ENCODE assay signal across 18 cellular contexts in genomic region chr1:35085421-35085820, GRCh38. TPM values are rescaled to one million over a fixed set of nuclear protein-coding genes. Genes with fewer than 3 reads are reported as not detected.
A peak's percentile ranks its signal among the peaks of the same experiment; 100 is the strongest.
DNase-seq lines count a peak whose midpoint lies in the region; ATAC-seq and TF ChIP-seq lines count a peak whose summit lies in the region.
"Had no signal": no experiment of that assay in that cellular context is flagged by ENCODE, and none has a peak within 500 bp of the region (broad histone marks: within the 10 kb centered on the region; RNA-seq: fewer than 3 reads in every experiment).

No MANE protein-coding gene starts in this region.

- TF ChIP-seq CTCF in nephron progenitor cell (IDR thresholded peaks at IDR 0.05) = no peak
- no peak for TF ChIP-seq CTCF in heart left ventricle (IDR thresholded peaks at IDR 0.05)

- H3K36me3 Mint-ChIP-seq in nephron progenitor cell (ENCODE audit: low read depth) = peaks cover 60% of the 10 kb centered on the region

- H3K27ac ChIP-seq in heart left ventricle = no peak overlapping the region
- H3K27ac ChIP-seq: brain microvascular endothelial cell, KMS-11, upper lobe of left lung had no signal

- H3K4me3 ChIP-seq in heart left ventricle = no peak overlapping the region
- H3K4me3 ChIP-seq: HAP-1, upper lobe of left lung had no signal

- H3K27me3 ChIP-seq in heart left ventricle = no peaks in the 10 kb centered on the region
- H3K27me3 ChIP-seq: brain microvascular endothelial cell, upper lobe of left lung had no signal

- no peak for TF ChIP-seq POLR2A in heart left ventricle (IDR thresholded peaks at IDR 0.05)

- DNase-seq in EH (ENCODE audit: low read depth) = peak; percentile 33
- DNase-seq in LHCN-M2 (ENCODE audit: low read depth) = peak; percentile 78
- peak; percentile 65 for DNase-seq in dermis blood vessel endothelial cell
- DNase-seq in nephron progenitor cell = no peak
- no peak for DNase-seq in heart left ventricle
- no peak for DNase-seq in activated CD4-positive, CD25-positive, alpha-beta regulatory T cell (lab: John Stamatoyannopoulos, UW)
- DNase-seq in NCI-H345 (lab: John Stamatoyannopoulos, UW) = no peak
- no peak for DNase-seq in NCI-H146 treated with DMSO at 0.1 percent for 48 hours (lab: John Stamatoyannopoulos, UW; ENCODE audit: unreplicated experiment)
- DNase-seq: activated gamma-delta T cell, brain microvascular endothelial cell, NCI-H1417 treated with DMSO at 0.1 percent for 48 hours, NCI-H510A, T-cell, upper lobe of left lung had no signal

- ATAC-seq in heart left ventricle = no peak
- ATAC-seq: activated CD4-positive, CD25-positive, alpha-beta regulatory T cell treated with anti-CD3 and anti-CD28 coated beads, Interleukin-2, amount 50 U/mL, for 24 hours; stimulated activated memory B cell treated with anti-CD40 and anti-IgM and Interleukin-4, amounts not matched to agents 10 μg/mL and 1 μg/mL and 100 μg/mL, for 72 hours; T-cell had no signal

- peaks cover 22% of the 10 kb centered on the region for H3K9me3 Mint-ChIP-seq in nephron progenitor cell
- H3K9me3 Mint-ChIP-seq: stimulated activated memory B cell treated with anti-CD40 and anti-IgM and Interleukin-4, amounts not matched to agents 10 μg/mL and 1 μg/mL and 100 μg/mL, for 72 hours; T-cell had no signal

- H3K9me3 ChIP-seq in heart left ventricle = peaks cover 0 to 6% (median 0%) of the 10 kb centered on the region in 12 donors
- H3K9me3 ChIP-seq: HAP-1, upper lobe of left lung had no signal

- peak overlapping the region; percentile 76 for H3K27ac Mint-ChIP-seq in nephron progenitor cell
- H3K27ac Mint-ChIP-seq: stimulated activated memory B cell treated with anti-CD40 and anti-IgM and Interleukin-4, amounts not matched to agents 10 μg/mL and 1 μg/mL and 100 μg/mL, for 72 hours; T-cell had no signal

- intact Hi-C loops in heart left ventricle (cut with DNase I) = no loop called here

- H3K27me3 Mint-ChIP-seq in nephron progenitor cell (ENCODE audit: low read depth, poor library complexity) = no peaks in the 10 kb centered on the region
- H3K27me3 Mint-ChIP-seq: stimulated activated memory B cell treated with anti-CD40 and anti-IgM and Interleukin-4, amounts not matched to agents 10 μg/mL and 1 μg/mL and 100 μg/mL, for 72 hours; T-cell had no signal

- peaks cover 0 to 7% (median 0%) of the 10 kb centered on the region in 9 donors for H3K36me3 ChIP-seq in heart left ventricle
- H3K36me3 ChIP-seq: brain microvascular endothelial cell, upper lobe of left lung had no signal

- peaks cover 28% of the 10 kb centered on the region for H3K4me1 Mint-ChIP-seq in nephron progenitor cell

- H3K4me3 Mint-ChIP-seq in nephron progenitor cell = peak overlapping the region; percentile 15
- H3K4me3 Mint-ChIP-seq: stimulated activated memory B cell treated with anti-CD40 and anti-IgM and Interleukin-4, amounts not matched to agents 10 μg/mL and 1 μg/mL and 100 μg/mL, for 72 hours; T-cell had no signal

- peaks cover 0 to 7% (median 2%) of the 10 kb centered on the region in 12 donors for H3K4me1 ChIP-seq in heart left ventricle

RNA-seq across cellular contexts. Expression of gene ZMYM1, which starts 6.2 kb away (rescaled TPM):
- total RNA-seq in LHCN-M2 (2014; rRNA removed) (16.3 and 23.4 TPM in 2 replicates), dermis blood vessel endothelial cell (30.1 and 34.9 TPM in 2 replicates), heart left ventricle (1 to 10 TPM; 3.8 to 9.7 (median 7.4) TPM)
- 3.0 TPM for polyA plus RNA-seq in LHCN-M2 (2012)
- polyA plus RNA-seq in heart left ventricle = 1 to 10 TPM; 2.0 to 3.7 TPM

RNA-seq across cellular contexts. Expression of gene ZMYM6, which starts 53.7 kb away (rescaled TPM):
- 7.8 and 10.6 TPM in 2 replicates for total RNA-seq in LHCN-M2 (2014; rRNA removed)
- polyA plus RNA-seq in LHCN-M2 (2012) = 2.8 TPM
- total RNA-seq in dermis blood vessel endothelial cell = 10.1 and 11.9 TPM in 2 replicates
- total RNA-seq in heart left ventricle = 10 to 100 TPM in 7 of 9 donors, 1 to 10 TPM in 2; 6.1 to 19.7 (median 14.5) TPM
- polyA plus RNA-seq in heart left ventricle = 10 to 100 TPM in 1 of 2 donors, 1 to 10 TPM in 1; 9.1 to 11.3 TPM

Comparison
In these comparisons a context has a peak if more than half of its experiments do, and no peak if none do; other contexts are left out.
1. DNase-seq: peak in EH (single experiment), LHCN-M2 (single experiment) and dermis blood vessel endothelial cell (single experiment); none in nephron progenitor cell (single experiment), heart left ventricle (0 of 5), activated CD4-positive, CD25-positive, alpha-beta regulatory T cell (0 of 4), NCI-H345 (single experiment) and NCI-H146 treated with DMSO at 0.1 percent for 48 hours (single experiment).